ENCODE assay signal across 1 cellular context in the genomic region with DNA sequence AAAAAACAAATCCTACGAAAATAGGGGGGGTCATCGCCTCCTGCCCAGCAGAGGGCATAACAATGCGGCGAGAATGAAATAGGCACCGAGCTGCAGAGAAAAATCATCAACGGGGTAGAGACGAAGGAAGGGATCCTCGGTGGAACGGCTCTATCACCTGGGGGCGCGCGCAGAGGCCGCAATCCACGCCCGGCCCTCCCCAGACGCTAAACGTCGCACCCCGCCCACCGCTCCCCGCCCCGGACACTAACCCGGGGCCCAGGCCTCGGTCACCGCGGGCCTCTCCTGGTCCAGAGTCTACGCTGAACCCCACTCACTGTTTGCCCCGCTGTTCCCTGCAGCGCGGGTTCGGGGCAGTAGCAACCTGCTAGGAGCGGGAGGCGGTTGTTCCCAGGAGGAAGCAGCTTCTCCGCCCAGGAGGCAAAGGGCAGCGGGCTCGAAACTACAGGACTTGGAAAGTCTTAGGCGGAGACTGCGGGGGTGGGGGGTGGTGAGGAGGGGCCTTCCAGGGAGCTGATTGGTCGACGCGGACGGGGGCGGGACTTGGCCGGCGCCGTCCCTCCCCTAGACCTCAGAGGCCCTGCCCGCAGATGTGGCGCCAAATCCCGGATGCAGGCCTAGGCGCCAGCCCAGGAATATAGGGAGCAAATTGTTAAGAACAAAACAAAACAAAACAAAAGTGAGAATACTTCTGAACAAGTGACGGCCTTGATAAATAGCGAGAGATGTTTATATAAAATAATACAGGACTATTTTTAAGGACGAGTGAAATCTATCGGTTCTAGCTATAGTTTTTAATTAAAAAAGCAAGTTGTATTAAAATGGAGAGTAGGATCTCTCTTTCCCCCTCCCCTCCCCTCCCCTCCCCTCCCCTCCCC.
TF ChIP-seq lines count a peak whose summit lies in the region.

A gene with protein sequence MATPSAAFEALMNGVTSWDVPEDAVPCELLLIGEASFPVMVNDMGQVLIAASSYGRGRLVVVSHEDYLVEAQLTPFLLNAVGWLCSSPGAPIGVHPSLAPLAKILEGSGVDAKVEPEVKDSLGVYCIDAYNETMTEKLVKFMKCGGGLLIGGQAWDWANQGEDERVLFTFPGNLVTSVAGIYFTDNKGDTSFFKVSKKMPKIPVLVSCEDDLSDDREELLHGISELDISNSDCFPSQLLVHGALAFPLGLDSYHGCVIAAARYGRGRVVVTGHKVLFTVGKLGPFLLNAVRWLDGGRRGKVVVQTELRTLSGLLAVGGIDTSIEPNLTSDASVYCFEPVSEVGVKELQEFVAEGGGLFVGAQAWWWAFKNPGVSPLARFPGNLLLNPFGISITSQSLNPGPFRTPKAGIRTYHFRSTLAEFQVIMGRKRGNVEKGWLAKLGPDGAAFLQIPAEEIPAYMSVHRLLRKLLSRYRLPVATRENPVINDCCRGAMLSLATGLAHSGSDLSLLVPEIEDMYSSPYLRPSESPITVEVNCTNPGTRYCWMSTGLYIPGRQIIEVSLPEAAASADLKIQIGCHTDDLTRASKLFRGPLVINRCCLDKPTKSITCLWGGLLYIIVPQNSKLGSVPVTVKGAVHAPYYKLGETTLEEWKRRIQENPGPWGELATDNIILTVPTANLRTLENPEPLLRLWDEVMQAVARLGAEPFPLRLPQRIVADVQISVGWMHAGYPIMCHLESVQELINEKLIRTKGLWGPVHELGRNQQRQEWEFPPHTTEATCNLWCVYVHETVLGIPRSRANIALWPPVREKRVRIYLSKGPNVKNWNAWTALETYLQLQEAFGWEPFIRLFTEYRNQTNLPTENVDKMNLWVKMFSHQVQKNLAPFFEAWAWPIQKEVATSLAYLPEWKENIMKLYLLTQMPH (minus strand): TSS at position 467 of the 878 bp plus-strand sequence. CDS start 25,568 bp downstream, outside the sequence.

TF ChIP-seq in HepG2, 621 proteins besides CTCF, POLR2A, EP300 and RAD21 (continued from another document and continues in another):
- TF ChIP-seq, protein P1, sequence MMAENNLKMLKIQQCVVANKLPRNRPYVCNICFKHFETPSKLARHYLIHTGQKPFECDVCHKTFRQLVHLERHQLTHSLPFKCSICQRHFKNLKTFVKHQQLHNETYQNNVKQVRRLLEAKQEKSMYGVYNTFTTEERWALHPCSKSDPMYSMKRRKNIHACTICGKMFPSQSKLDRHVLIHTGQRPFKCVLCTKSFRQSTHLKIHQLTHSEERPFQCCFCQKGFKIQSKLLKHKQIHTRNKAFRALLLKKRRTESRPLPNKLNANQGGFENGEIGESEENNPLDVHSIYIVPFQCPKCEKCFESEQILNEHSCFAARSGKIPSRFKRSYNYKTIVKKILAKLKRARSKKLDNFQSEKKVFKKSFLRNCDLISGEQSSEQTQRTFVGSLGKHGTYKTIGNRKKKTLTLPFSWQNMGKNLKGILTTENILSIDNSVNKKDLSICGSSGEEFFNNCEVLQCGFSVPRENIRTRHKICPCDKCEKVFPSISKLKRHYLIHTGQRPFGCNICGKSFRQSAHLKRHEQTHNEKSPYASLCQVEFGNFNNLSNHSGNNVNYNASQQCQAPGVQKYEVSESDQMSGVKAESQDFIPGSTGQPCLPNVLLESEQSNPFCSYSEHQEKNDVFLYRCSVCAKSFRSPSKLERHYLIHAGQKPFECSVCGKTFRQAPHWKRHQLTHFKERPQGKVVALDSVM (CRISPR knock-in tag; IDR thresholded peaks at IDR 0.05): peak; percentile 71
- TF ChIP-seq, protein P2, sequence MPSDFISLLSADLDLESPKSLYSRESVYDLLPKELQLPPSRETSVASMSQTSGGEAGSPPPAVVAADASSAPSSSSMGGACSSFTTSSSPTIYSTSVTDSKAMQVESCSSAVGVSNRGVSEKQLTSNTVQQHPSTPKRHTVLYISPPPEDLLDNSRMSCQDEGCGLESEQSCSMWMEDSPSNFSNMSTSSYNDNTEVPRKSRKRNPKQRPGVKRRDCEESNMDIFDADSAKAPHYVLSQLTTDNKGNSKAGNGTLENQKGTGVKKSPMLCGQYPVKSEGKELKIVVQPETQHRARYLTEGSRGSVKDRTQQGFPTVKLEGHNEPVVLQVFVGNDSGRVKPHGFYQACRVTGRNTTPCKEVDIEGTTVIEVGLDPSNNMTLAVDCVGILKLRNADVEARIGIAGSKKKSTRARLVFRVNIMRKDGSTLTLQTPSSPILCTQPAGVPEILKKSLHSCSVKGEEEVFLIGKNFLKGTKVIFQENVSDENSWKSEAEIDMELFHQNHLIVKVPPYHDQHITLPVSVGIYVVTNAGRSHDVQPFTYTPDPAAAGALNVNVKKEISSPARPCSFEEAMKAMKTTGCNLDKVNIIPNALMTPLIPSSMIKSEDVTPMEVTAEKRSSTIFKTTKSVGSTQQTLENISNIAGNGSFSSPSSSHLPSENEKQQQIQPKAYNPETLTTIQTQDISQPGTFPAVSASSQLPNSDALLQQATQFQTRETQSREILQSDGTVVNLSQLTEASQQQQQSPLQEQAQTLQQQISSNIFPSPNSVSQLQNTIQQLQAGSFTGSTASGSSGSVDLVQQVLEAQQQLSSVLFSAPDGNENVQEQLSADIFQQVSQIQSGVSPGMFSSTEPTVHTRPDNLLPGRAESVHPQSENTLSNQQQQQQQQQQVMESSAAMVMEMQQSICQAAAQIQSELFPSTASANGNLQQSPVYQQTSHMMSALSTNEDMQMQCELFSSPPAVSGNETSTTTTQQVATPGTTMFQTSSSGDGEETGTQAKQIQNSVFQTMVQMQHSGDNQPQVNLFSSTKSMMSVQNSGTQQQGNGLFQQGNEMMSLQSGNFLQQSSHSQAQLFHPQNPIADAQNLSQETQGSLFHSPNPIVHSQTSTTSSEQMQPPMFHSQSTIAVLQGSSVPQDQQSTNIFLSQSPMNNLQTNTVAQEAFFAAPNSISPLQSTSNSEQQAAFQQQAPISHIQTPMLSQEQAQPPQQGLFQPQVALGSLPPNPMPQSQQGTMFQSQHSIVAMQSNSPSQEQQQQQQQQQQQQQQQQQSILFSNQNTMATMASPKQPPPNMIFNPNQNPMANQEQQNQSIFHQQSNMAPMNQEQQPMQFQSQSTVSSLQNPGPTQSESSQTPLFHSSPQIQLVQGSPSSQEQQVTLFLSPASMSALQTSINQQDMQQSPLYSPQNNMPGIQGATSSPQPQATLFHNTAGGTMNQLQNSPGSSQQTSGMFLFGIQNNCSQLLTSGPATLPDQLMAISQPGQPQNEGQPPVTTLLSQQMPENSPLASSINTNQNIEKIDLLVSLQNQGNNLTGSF (CRISPR knock-in tag; IDR thresholded peaks at IDR 0.05): no peak
- TF ChIP-seq HOXA9 (CRISPR knock-in tag; IDR thresholded peaks at IDR 0.05; ENCODE audit: borderline replicate concordance): no peak
- peak; percentile 66 for TF ChIP-seq BCL6 (CRISPR knock-in tag; IDR thresholded peaks at IDR 0.05)
- 0 out of 2 replicates have a peak, but pooled peaks have one; percentile 79 for TF ChIP-seq KDM4B (CRISPR knock-in tag; IDR thresholded peaks at IDR 0.05)
- TF ChIP-seq NCOA5 (CRISPR knock-in tag; IDR thresholded peaks at IDR 0.05): no peak
- TF ChIP-seq ZNF160 (CRISPR knock-in tag; IDR thresholded peaks at IDR 0.05): 0 out of 2 replicates have a peak, but pooled peaks have one; percentile 27
- peak; percentile 70 for TF ChIP-seq CBX1 (IDR thresholded peaks at IDR 0.05; ENCODE audit: low read depth)
- TF ChIP-seq KDM5B (CRISPR knock-in tag; IDR thresholded peaks at IDR 0.05; ENCODE audit: borderline replicate concordance): peak; percentile 87; the same call in 1 of the 2 replicates
- TF ChIP-seq, protein P3, sequence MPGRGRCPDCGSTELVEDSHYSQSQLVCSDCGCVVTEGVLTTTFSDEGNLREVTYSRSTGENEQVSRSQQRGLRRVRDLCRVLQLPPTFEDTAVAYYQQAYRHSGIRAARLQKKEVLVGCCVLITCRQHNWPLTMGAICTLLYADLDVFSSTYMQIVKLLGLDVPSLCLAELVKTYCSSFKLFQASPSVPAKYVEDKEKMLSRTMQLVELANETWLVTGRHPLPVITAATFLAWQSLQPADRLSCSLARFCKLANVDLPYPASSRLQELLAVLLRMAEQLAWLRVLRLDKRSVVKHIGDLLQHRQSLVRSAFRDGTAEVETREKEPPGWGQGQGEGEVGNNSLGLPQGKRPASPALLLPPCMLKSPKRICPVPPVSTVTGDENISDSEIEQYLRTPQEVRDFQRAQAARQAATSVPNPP (CRISPR knock-in tag; IDR thresholded peaks at IDR 0.05): peak; percentile 91
- TF ChIP-seq CENPX (CRISPR knock-in tag; IDR thresholded peaks at IDR 0.05): no peak
- TF ChIP-seq ZSCAN21 (CRISPR knock-in tag; IDR thresholded peaks at IDR 0.05; ENCODE audit: borderline replicate concordance): no peak
- TF ChIP-seq, protein P4, sequence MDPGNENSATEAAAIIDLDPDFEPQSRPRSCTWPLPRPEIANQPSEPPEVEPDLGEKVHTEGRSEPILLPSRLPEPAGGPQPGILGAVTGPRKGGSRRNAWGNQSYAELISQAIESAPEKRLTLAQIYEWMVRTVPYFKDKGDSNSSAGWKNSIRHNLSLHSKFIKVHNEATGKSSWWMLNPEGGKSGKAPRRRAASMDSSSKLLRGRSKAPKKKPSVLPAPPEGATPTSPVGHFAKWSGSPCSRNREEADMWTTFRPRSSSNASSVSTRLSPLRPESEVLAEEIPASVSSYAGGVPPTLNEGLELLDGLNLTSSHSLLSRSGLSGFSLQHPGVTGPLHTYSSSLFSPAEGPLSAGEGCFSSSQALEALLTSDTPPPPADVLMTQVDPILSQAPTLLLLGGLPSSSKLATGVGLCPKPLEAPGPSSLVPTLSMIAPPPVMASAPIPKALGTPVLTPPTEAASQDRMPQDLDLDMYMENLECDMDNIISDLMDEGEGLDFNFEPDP (CRISPR knock-in tag; conservative IDR thresholded peaks at IDR 0.05): no peak
- TF ChIP-seq, protein P5, sequence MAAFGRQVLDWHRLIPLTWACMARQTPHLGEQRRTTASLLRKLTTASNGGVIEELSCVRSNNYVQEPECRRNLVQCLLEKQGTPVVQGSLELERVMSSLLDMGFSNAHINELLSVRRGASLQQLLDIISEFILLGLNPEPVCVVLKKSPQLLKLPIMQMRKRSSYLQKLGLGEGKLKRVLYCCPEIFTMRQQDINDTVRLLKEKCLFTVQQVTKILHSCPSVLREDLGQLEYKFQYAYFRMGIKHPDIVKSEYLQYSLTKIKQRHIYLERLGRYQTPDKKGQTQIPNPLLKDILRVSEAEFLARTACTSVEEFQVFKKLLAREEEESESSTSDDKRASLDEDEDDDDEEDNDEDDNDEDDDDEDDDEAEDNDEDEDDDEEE (CRISPR knock-in tag; IDR thresholded peaks at IDR 0.05): no peak
- peak; percentile 91 for TF ChIP-seq HNF4G (IDR thresholded peaks at IDR 0.05; ENCODE audit: borderline replicate concordance, low read depth, low read length)
- peak; percentile 93 for TF ChIP-seq HNF4G (CRISPR knock-in tag; IDR thresholded peaks at IDR 0.05; ENCODE audit: borderline replicate concordance, low read depth)
- no peak for TF ChIP-seq ADNP (CRISPR knock-in tag; IDR thresholded peaks at IDR 0.05)
- peak; percentile 94 for TF ChIP-seq POGZ (CRISPR knock-in tag; IDR thresholded peaks at IDR 0.05)
- TF ChIP-seq, protein P6, sequence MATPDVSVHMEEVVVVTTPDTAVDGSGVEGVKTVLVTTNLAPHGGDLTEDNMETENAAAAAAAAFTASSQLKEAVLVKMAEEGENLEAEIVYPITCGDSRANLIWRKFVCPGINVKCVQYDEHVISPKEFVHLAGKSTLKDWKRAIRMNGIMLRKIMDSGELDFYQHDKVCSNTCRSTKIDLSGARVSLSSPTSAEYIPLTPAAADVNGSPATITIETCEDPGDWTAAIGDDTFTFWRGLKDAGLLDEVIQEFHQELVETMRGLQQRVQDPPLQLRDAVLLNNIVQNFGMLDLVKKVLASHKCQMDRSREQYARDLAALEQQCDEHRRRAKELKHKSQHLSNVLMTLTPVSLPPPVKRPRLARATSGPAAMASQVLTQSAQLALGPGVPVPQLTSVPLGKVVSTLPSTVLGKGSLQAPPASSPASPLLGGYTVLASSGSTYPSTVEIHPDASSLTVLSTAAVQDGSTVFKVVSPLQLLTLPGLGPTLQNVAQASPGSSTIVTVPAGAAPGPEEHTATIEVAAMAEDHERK (CRISPR knock-in tag; IDR thresholded peaks at IDR 0.05; ENCODE audit: low read depth): no peak; the same call in 1 of the 2 replicates
- 0 out of 2 replicates have a peak, but pooled peaks have one; percentile 67 for TF ChIP-seq GATA4 (IDR thresholded peaks at IDR 0.05; ENCODE audit: borderline replicate concordance, low read depth)
- TF ChIP-seq, protein P7, sequence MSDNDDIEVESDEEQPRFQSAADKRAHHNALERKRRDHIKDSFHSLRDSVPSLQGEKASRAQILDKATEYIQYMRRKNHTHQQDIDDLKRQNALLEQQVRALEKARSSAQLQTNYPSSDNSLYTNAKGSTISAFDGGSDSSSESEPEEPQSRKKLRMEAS (IDR thresholded peaks at IDR 0.05): peak; percentile 71
- TF ChIP-seq ZFP37 (CRISPR knock-in tag; IDR thresholded peaks at IDR 0.05; ENCODE audit: borderline replicate concordance): peak; percentile 51; the same call in 1 of the 2 replicates
- no peak for TF ChIP-seq SOX6 (IDR thresholded peaks at IDR 0.05)
- TF ChIP-seq SOX6 (CRISPR knock-in tag; IDR thresholded peaks at IDR 0.05): peak; percentile 87
- TF ChIP-seq AGO2 (optimal IDR thresholded peaks at IDR 0.05; ENCODE audit: low read depth, low read length): peak; percentile 83
- TF ChIP-seq ZNF143 (CRISPR knock-in tag; IDR thresholded peaks at IDR 0.05): 0 out of 2 replicates have a peak, but pooled peaks have one; percentile 39
- no peak for TF ChIP-seq KDM1A (CRISPR knock-in tag; IDR thresholded peaks at IDR 0.05)
